ENCODE assay signal across 8 cellular contexts in genomic region chr5:174419523-174420132, GRCh38.
A peak's percentile ranks its signal among the peaks of the same experiment; 100 is the strongest.
DNase-seq lines count a peak whose midpoint lies in the region; ATAC-seq and TF ChIP-seq lines count a peak whose summit lies in the region.

No MANE protein-coding gene starts in this region.

- H3K4me1 Mint-ChIP-seq in activated naive CD4-positive, alpha-beta T cell treated with anti-CD3 and anti-CD28 coated beads, Interleukin-2, amount 10 ng/mL, durations not matched to agents 7 days and 5 days: peaks cover 11% of the 10 kb centered on the region

- H3K9me3 Mint-ChIP-seq in activated naive CD4-positive, alpha-beta T cell treated with anti-CD3 and anti-CD28 coated beads, Interleukin-2, amount 10 ng/mL, durations not matched to agents 7 days and 5 days: no peaks in the 10 kb centered on the region

- DNase-seq in D341Med (ENCODE audit: low spot score) (peak; percentile 84), LNCaP clone FGC (ENCODE audit: low read depth) (peak; percentile 77), SK-N-SH (peak; percentile 77), glomerular endothelial cell (ENCODE audit: extremely low read depth, low read depth, low spot score) (peak; percentile 36), osteoblast (ENCODE audit: insufficient read length, low spot score, missing footprints) (peak; percentile 91), thyroid gland (peak; percentile 87 to 92)
- peak; percentile 86 for DNase-seq in activated naive CD4-positive, alpha-beta T cell treated with anti-CD3 and anti-CD28 coated beads, Interleukin-2, amount 10 ng/mL, durations not matched to agents 7 days and 5 days

- no peak for TF ChIP-seq EP300 in SK-N-SH (IDR thresholded peaks at IDR 0.05; ENCODE audit: borderline replicate concordance in 1 of 2, low read depth in 1 of 2, low read length in 1 of 2)

- H3K36me3 ChIP-seq in SK-N-SH (replicated peaks in 1 of 2; ENCODE audit: control insufficient read depth in 1 of 2, insufficient read depth in 2 of 2, low read length in 1 of 2) (no peaks in the 10 kb centered on the region), osteoblast (ENCODE audit: insufficient read depth, low read length) (no peaks in the 10 kb centered on the region), thyroid gland (no peaks in the 10 kb centered on the region)

- H3K4me2 ChIP-seq in SK-N-SH (peak overlapping the region; percentile 77), osteoblast (ENCODE audit: insufficient read depth, low read length) (peak overlapping the region; percentile 71)

- peak overlapping the region; percentile 8 for H3K4me3 Mint-ChIP-seq in activated naive CD4-positive, alpha-beta T cell treated with anti-CD3 and anti-CD28 coated beads, Interleukin-2, amount 10 ng/mL, durations not matched to agents 7 days and 5 days

- H3K27ac ChIP-seq in SK-N-SH (ENCODE audit: low read depth in 2 of 2, low read length in 1 of 2): no peak overlapping the region; a peak in 2 of 4 replicates
- H3K27ac ChIP-seq in osteoblast (ENCODE audit: low read depth, low read length): no peak overlapping the region
- no peak overlapping the region for H3K27ac ChIP-seq in thyroid gland

- peak; percentile 90 for ATAC-seq in GM21619 (IDR thresholded peaks at IDR 0.05; ENCODE audit: unreplicated experiment)

- H3K4me1 ChIP-seq in SK-N-SH (ENCODE audit: control insufficient read depth in 1 of 2, insufficient read depth in 2 of 2, low read depth in 1 of 2, low read length in 1 of 2): peaks cover 0 to 19% of the 10 kb centered on the region in 2 experiments; a peak in 2 of 4 replicates
- H3K4me1 ChIP-seq in osteoblast (ENCODE audit: insufficient read depth, low read length): no peaks in the 10 kb centered on the region
- H3K4me1 ChIP-seq in thyroid gland: no peaks in the 10 kb centered on the region

- H3K27me3 ChIP-seq in SK-N-SH (ENCODE audit: insufficient read depth) (no peaks in the 10 kb centered on the region), osteoblast (ENCODE audit: insufficient read depth, low read length) (no peaks in the 10 kb centered on the region), thyroid gland (no peaks in the 10 kb centered on the region)

- H3K27me3 Mint-ChIP-seq in activated naive CD4-positive, alpha-beta T cell treated with anti-CD3 and anti-CD28 coated beads, Interleukin-2, amount 10 ng/mL, durations not matched to agents 7 days and 5 days: peaks cover 16% of the 10 kb centered on the region

- no peaks in the 10 kb centered on the region for H3K36me3 Mint-ChIP-seq in activated naive CD4-positive, alpha-beta T cell treated with anti-CD3 and anti-CD28 coated beads, Interleukin-2, amount 10 ng/mL, durations not matched to agents 7 days and 5 days

- no peak overlapping the region for H3K27ac Mint-ChIP-seq in activated naive CD4-positive, alpha-beta T cell treated with anti-CD3 and anti-CD28 coated beads, Interleukin-2, amount 10 ng/mL, durations not matched to agents 7 days and 5 days

- H3K79me2 ChIP-seq in SK-N-SH (ENCODE audit: insufficient read depth) (no peaks in the 10 kb centered on the region), osteoblast (ENCODE audit: insufficient read depth, low read length) (no peaks in the 10 kb centered on the region)

- intact Hi-C loops in thyroid gland (cut with DNase I): loop anchor here (5.0 to 10.0 kb wide), 2 partner anchors 373 to 515 kb away; no protein-coding TSS in a partner anchor

- WGBS in SK-N-SH (ENCODE audit: low lambda C conversion rate): 23% methylated on average over 18 of the region's 18 CpGs
- WGBS in thyroid gland, 2 donors: 18 to 19% methylated on average over 18 of the region's 18 CpGs

- H3K9ac ChIP-seq in SK-N-SH: no peak overlapping the region

- peak; percentile 96 for TF ChIP-seq CTCF in LNCaP clone FGC (IDR thresholded peaks at IDR 0.05; ENCODE audit: control insufficient read depth, extremely low read depth, insufficient read depth)
- TF ChIP-seq CTCF in SK-N-SH (IDR thresholded peaks at IDR 0.05): peak; percentile 95
- TF ChIP-seq CTCF in osteoblast (IDR thresholded peaks at IDR 0.05; ENCODE audit: extremely low read depth, low read depth, low read length): peak; percentile 97
- peak; percentile 56 to 89 (median 80) for TF ChIP-seq CTCF in thyroid gland (IDR thresholded peaks at IDR 0.05)

- peaks cover 2% of the 10 kb centered on the region for H3F3A ChIP-seq in SK-N-SH (replicated peaks; ENCODE audit: insufficient read depth)

- H3K9me2 ChIP-seq in SK-N-SH: no peaks in the 10 kb centered on the region

- TF ChIP-seq RAD21 in SK-N-SH (IDR thresholded peaks at IDR 0.05; ENCODE audit: low read length): peak; percentile 99

- TF ChIP-seq POLR2A in thyroid gland (IDR thresholded peaks at IDR 0.05): no peak

- CTCF ChIA-PET in SK-N-SH (lab: Yijun Ruan, JAX): interaction anchor here (0.6 to 14.8 kb wide), 91 partner anchors 8 to 517 kb away, joined by 3 to 192 read pairs (median 5); partner anchors contain the start of gene NSG2
- CTCF ChIA-PET in activated naive CD4-positive, alpha-beta T cell treated with anti-CD3 and anti-CD28 coated beads, Interleukin-2, amount 10 ng/mL, durations not matched to agents 7 days and 5 days (lab: Charles Lee): interaction anchor here (0.7 to 2.4 kb wide), 14 partner anchors 10 to 488 kb away, joined by 3 to 49 read pairs (median 4); no protein-coding TSS in a partner anchor

- H3K9me3 ChIP-seq in SK-N-SH (no peaks in the 10 kb centered on the region), osteoblast (ENCODE audit: low read depth, low read length) (no peaks in the 10 kb centered on the region), thyroid gland (no peaks in the 10 kb centered on the region)

- H4K20me1 ChIP-seq in SK-N-SH (ENCODE audit: insufficient read depth): no peaks in the 10 kb centered on the region
- H4K20me1 ChIP-seq in osteoblast (ENCODE audit: insufficient read depth, low read length): no peaks in the 10 kb centered on the region

- POLR2A ChIA-PET in SK-N-SH (lab: Yijun Ruan, JAX): interaction anchor here (0.7 to 1.1 kb wide), 3 partner anchors 90 to 109 kb away, joined by 3 to 6 read pairs (median 3); no protein-coding TSS in a partner anchor

- no peak overlapping the region for H3K4me3 ChIP-seq in LNCaP clone FGC (ENCODE audit: low read depth, low read length)
- peak overlapping the region; percentile 32 to 54 for H3K4me3 ChIP-seq in SK-N-SH (ENCODE audit: low read depth in 2 of 2, low read length in 1 of 2)
- peak overlapping the region; percentile 43 for H3K4me3 ChIP-seq in osteoblast (ENCODE audit: insufficient read depth, low read length)
- H3K4me3 ChIP-seq in thyroid gland (replicated peaks in 1 of 3): no peak overlapping the region

- H2AFZ ChIP-seq in SK-N-SH (ENCODE audit: low read depth) (peak overlapping the region; percentile 36; the same call in 1 of the 2 replicates), osteoblast (ENCODE audit: low read length) (peak overlapping the region; percentile 54)

TF ChIP-seq in SK-N-SH, 30 proteins besides CTCF, POLR2A, EP300 and RAD21:
- TF ChIP-seq SMC3 (IDR thresholded peaks at IDR 0.05; ENCODE audit: low read depth, low read length): peak; percentile 99
- TF ChIP-seq FOSL2 (IDR thresholded peaks at IDR 0.05; ENCODE audit: borderline replicate concordance, low read depth): no peak
- TF ChIP-seq ZBTB33 (IDR thresholded peaks at IDR 0.05; ENCODE audit: borderline replicate concordance, low read depth): no peak
- TF ChIP-seq TEAD4 (IDR thresholded peaks at IDR 0.05; ENCODE audit: borderline replicate concordance, insufficient read depth): no peak
- TF ChIP-seq FOXJ3 (CRISPR knock-in tag; IDR thresholded peaks at IDR 0.05): no peak
- peak; percentile 27; the same call in 1 of the 2 replicates for TF ChIP-seq MXI1 (IDR thresholded peaks at IDR 0.05; ENCODE audit: low read depth, low read length)
- no peak for TF ChIP-seq ELF1 (IDR thresholded peaks at IDR 0.05)
- TF ChIP-seq USF2 (IDR thresholded peaks at IDR 0.05; ENCODE audit: borderline replicate concordance, low read depth, low read length): no peak
- TF ChIP-seq MAX (IDR thresholded peaks at IDR 0.05; ENCODE audit: low read depth): peak; percentile 76; the same call in 1 of the 2 replicates
- peak; percentile 31 for TF ChIP-seq CHD2 (IDR thresholded peaks at IDR 0.05; ENCODE audit: low read length, partially characterized antibody)
- no peak; the same call in 1 of the 2 replicates for TF ChIP-seq RCOR1 (IDR thresholded peaks at IDR 0.05; ENCODE audit: low read length)
- no peak for TF ChIP-seq RFX5 (IDR thresholded peaks at IDR 0.05; ENCODE audit: low read length)
- peak; percentile 58 for TF ChIP-seq NRF1 (IDR thresholded peaks at IDR 0.05; ENCODE audit: low read depth, low read length)
- TF ChIP-seq FOXM1 (IDR thresholded peaks at IDR 0.05; ENCODE audit: low read depth): no peak

Comparison
In these comparisons a context has a peak if more than half of its experiments do, and no peak if none do; other contexts are left out.
1. DNase-seq: peak in every context shown above with its lines; median percentile 91 in osteoblast; 90 in thyroid gland; 86 in activated naive CD4-positive, alpha-beta T cell treated with anti-CD3 and anti-CD28 coated beads, Interleukin-2, amount 10 ng/mL, durations not matched to agents 7 days and 5 days; 84 in D341Med; 77 in LNCaP clone FGC; 77 in SK-N-SH; 36 in glomerular endothelial cell.
2. H3K4me3 ChIP-seq: peak in SK-N-SH (2 of 2) and osteoblast (single experiment); none in LNCaP clone FGC (single experiment) and thyroid gland (0 of 3).
3. Peak in every context shown above with its lines, with median percentiles within 50 percentile points of each other: CTCF ChIP-seq.